ENCODE assay signal across 8 cellular contexts in genomic region chr2:218271487-218271797, GRCh38. TPM values are rescaled to one million over a fixed set of nuclear protein-coding genes. Genes with fewer than 3 reads are reported as not detected.
DNase-seq lines count a peak whose midpoint lies in the region; ATAC-seq and TF ChIP-seq lines count a peak whose summit lies in the region.

No MANE protein-coding gene starts in this region.

- H3K4me3 ChIP-seq in HAP-1 = peak overlapping the region; percentile 89
- peak overlapping the region; percentile 98 for H3K4me3 ChIP-seq in WI38 (ENCODE audit: low read depth, low read length)
- H3K4me3 ChIP-seq in right cardiac atrium (ENCODE audit: low read length) = peak overlapping the region; percentile 86
- peak overlapping the region; percentile 61 to 91 (median 76) for H3K4me3 ChIP-seq in skin epidermis

- intact Hi-C loops in right cardiac atrium (cut with DNase I) = no loop called here

- ATAC-seq in right cardiac atrium (no peak), HG02759 (IDR thresholded peaks at IDR 0.05; ENCODE audit: unreplicated experiment) (no peak), HG02981 (IDR thresholded peaks at IDR 0.05; ENCODE audit: unreplicated experiment) (no peak)

- H3K36me3 ChIP-seq in HAP-1 (replicated peaks) = peaks cover 53% of the 10 kb centered on the region

- 54% methylated on average over 4 of the region's 4 CpGs for WGBS in right cardiac atrium

- DNase-seq in HAP-1 (ENCODE audit: low spot score in 2 of 2) (no peak), right cardiac atrium (peak in 1 of 3 donors; percentile 51), mucosa of gallbladder (ENCODE audit: low spot score) (no peak), NCI-H2107 (lab: John Stamatoyannopoulos, UW) (no peak)

- H3K27me3 ChIP-seq in HAP-1 (ENCODE audit: low read depth) = no peaks in the 10 kb centered on the region
- H3K27me3 ChIP-seq in right cardiac atrium (ENCODE audit: control insufficient read depth, insufficient read depth) = no peaks in the 10 kb centered on the region

- H3K9me3 ChIP-seq in HAP-1 (no peaks in the 10 kb centered on the region), right cardiac atrium (ENCODE audit: control insufficient read depth, low read length) (no peaks in the 10 kb centered on the region)

- in situ Hi-C loops in HAP-1 (cut with MboI; ENCODE audit: low sequenced_read_pairs) = no loop called here

- H3K4me1 ChIP-seq in HAP-1 = peaks cover 14% of the 10 kb centered on the region
- H3K4me1 ChIP-seq in right cardiac atrium (ENCODE audit: control insufficient read depth, insufficient read depth, low read length) = peaks cover 6% of the 10 kb centered on the region

- H3K27ac ChIP-seq in right cardiac atrium (ENCODE audit: low read length) (no peak overlapping the region), skin epidermis (peak overlapping the region in 20 of 21 experiments; percentile 43 to 94 (median 76))

- no peak for TF ChIP-seq CTCF in WI38 (IDR thresholded peaks at IDR 0.05; ENCODE audit: low read depth, low read length)

RNA-seq across cellular contexts. Expression of gene PNKD, which starts 1.1 kb away (rescaled TPM):
- total RNA-seq in right cardiac atrium (10 to 100 TPM; 69.3 to 96.5 (median 80.5) TPM), mucosa of gallbladder (154 TPM)
- polyA plus RNA-seq in right cardiac atrium = 157 TPM

RNA-seq across cellular contexts. Expression of gene AAMP, which starts 1.5 kb away (rescaled TPM):
- total RNA-seq in right cardiac atrium (10 to 100 TPM; 44.3 to 53.9 (median 49.9) TPM), mucosa of gallbladder (114 TPM)
- 56.6 TPM for polyA plus RNA-seq in right cardiac atrium

RNA-seq across cellular contexts. Expression of gene GPBAR1, which starts 10.6 kb away (rescaled TPM):
- total RNA-seq in right cardiac atrium (1 to 10 TPM; 5.2 to 8.6 (median 5.9) TPM), mucosa of gallbladder (49.3 TPM)
- 3.5 TPM for polyA plus RNA-seq in right cardiac atrium

RNA-seq across cellular contexts. Expression of gene TMBIM1, which starts 20.9 kb away (rescaled TPM):
- 100 to 1,000 TPM in 3 of 4 donors, 10 to 100 TPM in 1; 95.2 to 158 (median 118) TPM for total RNA-seq in right cardiac atrium
- 64.3 TPM for polyA plus RNA-seq in right cardiac atrium
- 388 TPM for total RNA-seq in mucosa of gallbladder

RNA-seq across cellular contexts. Expression of gene ARPC2, which starts 54.5 kb away (rescaled TPM):
- total RNA-seq in right cardiac atrium (100 to 1,000 TPM; 131 to 161 (median 140) TPM), mucosa of gallbladder (239 TPM)
- polyA plus RNA-seq in right cardiac atrium = 110 TPM
